Comparison of ENCODE assay signal across 8 cellular contexts in the genomic region with DNA sequence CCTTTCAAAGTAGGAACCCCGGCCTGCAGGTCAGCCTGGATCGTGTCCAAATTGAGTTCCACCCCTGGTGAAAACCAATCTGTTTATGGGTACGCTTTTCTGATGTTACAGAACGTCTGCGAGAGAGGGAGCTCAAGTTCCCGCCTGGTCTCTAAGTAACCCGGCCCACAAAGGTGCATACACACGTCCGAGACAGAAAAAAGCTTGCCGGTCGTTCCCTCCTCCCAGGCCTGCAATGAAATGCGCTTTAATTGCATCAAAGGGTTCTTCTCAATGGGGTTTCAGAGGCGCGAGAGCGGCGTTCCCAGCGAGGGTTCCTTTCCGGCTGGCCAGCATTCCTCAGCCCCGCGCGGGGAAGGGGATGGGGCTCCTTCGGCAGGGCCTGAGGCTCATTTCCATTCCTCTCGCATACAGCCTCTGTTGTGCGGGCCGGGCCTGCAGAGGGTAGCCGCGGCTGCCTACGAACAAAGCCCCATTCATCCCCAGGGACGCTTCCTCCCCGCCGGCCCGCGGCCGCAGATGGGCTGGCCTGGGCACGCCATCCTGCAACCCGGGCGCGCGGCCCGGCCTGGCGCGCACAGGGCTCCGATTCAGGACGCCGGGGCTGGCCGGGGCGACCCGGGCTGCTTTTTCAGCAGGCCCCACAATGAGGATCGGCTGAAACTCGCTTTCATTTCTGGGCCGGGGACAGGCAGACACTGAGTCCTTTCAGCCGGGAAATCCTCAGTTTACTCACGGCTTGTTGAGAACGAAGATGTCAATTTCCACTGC.
DNase-seq lines count a peak whose midpoint lies in the region; ATAC-seq and TF ChIP-seq lines count a peak whose summit lies in the region.

No MANE protein-coding gene starts in this region.

- POLR2A ChIA-PET in BJ (lab: Charles Lee) = interaction anchor here (0.6 kb wide), 1 partner anchor 283 kb away, joined by 3 read pairs; no protein-coding TSS in a partner anchor
- POLR2A ChIA-PET in activated naive CD8-positive, alpha-beta T cell treated with anti-CD3 and anti-CD28 coated beads, Interleukin-2, amount 10 ng/mL, durations not matched to agents 7 days and 5 days (lab: Charles Lee) = no interaction called here

- peak; percentile 23 for TF ChIP-seq CTCF in BJ (IDR thresholded peaks at IDR 0.05; ENCODE audit: insufficient read depth, low read depth, low read length)

- peaks cover 63% of the 10 kb centered on the region for H3K27me3 Mint-ChIP-seq in activated naive CD8-positive, alpha-beta T cell treated with anti-CD3 and anti-CD28 coated beads, Interleukin-2, amount 10 ng/mL, durations not matched to agents 7 days and 5 days

- H3K4me3 ChIP-seq in BJ (ENCODE audit: low read depth, low read length) (peak overlapping the region; percentile 36), neuron (ENCODE audit: low read length) (peak overlapping the region; percentile 57)

- ATAC-seq in GM18517 (IDR thresholded peaks at IDR 0.05; ENCODE audit: unreplicated experiment) (peak; percentile 63), HG02970 (IDR thresholded peaks at IDR 0.05; ENCODE audit: low FRiP score, unreplicated experiment) (peak; percentile 51)
- peak; percentile 63 for ATAC-seq in activated naive CD8-positive, alpha-beta T cell treated with anti-CD3 and anti-CD28 coated beads, Interleukin-2, amount 10 ng/mL, durations not matched to agents 7 days and 5 days (ENCODE audit: low read depth)

- CTCF ChIA-PET in BJ (lab: Yijun Ruan, JAX) = interaction anchor here (0.7 to 1.1 kb wide), 5 partner anchors 11 to 356 kb away, joined by 3 to 6 read pairs (median 4); no protein-coding TSS in a partner anchor

- H3K9me3 Mint-ChIP-seq in activated naive CD8-positive, alpha-beta T cell treated with anti-CD3 and anti-CD28 coated beads, Interleukin-2, amount 10 ng/mL, durations not matched to agents 7 days and 5 days = no peaks in the 10 kb centered on the region

- peaks cover 74% of the 10 kb centered on the region for H3K4me1 ChIP-seq in neuron (ENCODE audit: insufficient read depth, low read length)

- no peaks in the 10 kb centered on the region for H3K9me3 ChIP-seq in neuron (ENCODE audit: low read length)

- H3K4me1 Mint-ChIP-seq in activated naive CD8-positive, alpha-beta T cell treated with anti-CD3 and anti-CD28 coated beads, Interleukin-2, amount 10 ng/mL, durations not matched to agents 7 days and 5 days = peaks cover 27% of the 10 kb centered on the region

- peak overlapping the region; percentile 47 for H3K27ac Mint-ChIP-seq in activated naive CD8-positive, alpha-beta T cell treated with anti-CD3 and anti-CD28 coated beads, Interleukin-2, amount 10 ng/mL, durations not matched to agents 7 days and 5 days

- peak overlapping the region; percentile 51 for H2AFZ ChIP-seq in neuron (ENCODE audit: low read depth, low read length)

- no peaks in the 10 kb centered on the region for H3K36me3 ChIP-seq in BJ (ENCODE audit: control insufficient read depth, insufficient read depth, low read length)
- no peaks in the 10 kb centered on the region for H3K36me3 ChIP-seq in neuron (ENCODE audit: insufficient read depth, low read length)

- intact Hi-C loops in head of caudate nucleus (cut with DNase I) = loop anchor here (1.0 to 5.0 kb wide), 2 partner anchors 55 to 180 kb away; partner anchors contain the start of gene SPRED1

- H3K4me3 Mint-ChIP-seq in activated naive CD8-positive, alpha-beta T cell treated with anti-CD3 and anti-CD28 coated beads, Interleukin-2, amount 10 ng/mL, durations not matched to agents 7 days and 5 days = peak overlapping the region; percentile 75

- H3K36me3 Mint-ChIP-seq in activated naive CD8-positive, alpha-beta T cell treated with anti-CD3 and anti-CD28 coated beads, Interleukin-2, amount 10 ng/mL, durations not matched to agents 7 days and 5 days = no peaks in the 10 kb centered on the region

- no peaks in the 10 kb centered on the region for H3K27me3 ChIP-seq in BJ (ENCODE audit: control insufficient read depth, insufficient read depth, low read length)
- no peaks in the 10 kb centered on the region for H3K27me3 ChIP-seq in neuron (ENCODE audit: insufficient read depth, low read length)

- no peak for DNase-seq in BJ (ENCODE audit: low read depth)
- DNase-seq in NCI-H345 treated with DMSO at 0.1 percent for 48 hours (lab: John Stamatoyannopoulos, UW; ENCODE audit: unreplicated experiment) = peak; percentile 6
- DNase-seq in activated naive CD8-positive, alpha-beta T cell treated with anti-CD3 and anti-CD28 coated beads, Interleukin-2, amount 10 ng/mL, durations not matched to agents 7 days and 5 days = peak; percentile 46
- peak; percentile 83 to 98 (median 93) for DNase-seq in head of caudate nucleus
- DNase-seq in T-helper 9 cell = no peak

Comparison
In these comparisons a context has a peak if more than half of its experiments do, and no peak if none do; other contexts are left out.
1. DNase-seq: peak in NCI-H345 treated with DMSO at 0.1 percent for 48 hours (single experiment), activated naive CD8-positive, alpha-beta T cell treated with anti-CD3 and anti-CD28 coated beads, Interleukin-2, amount 10 ng/mL, durations not matched to agents 7 days and 5 days (single experiment) and head of caudate nucleus (42 of 42); none in BJ (single experiment) and T-helper 9 cell (single experiment).
2. Peak in every context shown above with its lines, with median percentiles within 50 percentile points of each other: ATAC-seq.